Comparison of ENCODE assay signal across 1 cellular context in genomic region chr1:20134995-20135394, GRCh38.
TF ChIP-seq lines count a peak whose summit lies in the region.

No MANE protein-coding gene starts in this region.

TF ChIP-seq in HepG2, 621 proteins besides CTCF, POLR2A, EP300 and RAD21:
- TF ChIP-seq NCOA5 (CRISPR knock-in tag; IDR thresholded peaks at IDR 0.05): no peak
- TF ChIP-seq ZBTB38 (CRISPR knock-in tag; IDR thresholded peaks at IDR 0.05): no peak
- TF ChIP-seq, protein P1, sequence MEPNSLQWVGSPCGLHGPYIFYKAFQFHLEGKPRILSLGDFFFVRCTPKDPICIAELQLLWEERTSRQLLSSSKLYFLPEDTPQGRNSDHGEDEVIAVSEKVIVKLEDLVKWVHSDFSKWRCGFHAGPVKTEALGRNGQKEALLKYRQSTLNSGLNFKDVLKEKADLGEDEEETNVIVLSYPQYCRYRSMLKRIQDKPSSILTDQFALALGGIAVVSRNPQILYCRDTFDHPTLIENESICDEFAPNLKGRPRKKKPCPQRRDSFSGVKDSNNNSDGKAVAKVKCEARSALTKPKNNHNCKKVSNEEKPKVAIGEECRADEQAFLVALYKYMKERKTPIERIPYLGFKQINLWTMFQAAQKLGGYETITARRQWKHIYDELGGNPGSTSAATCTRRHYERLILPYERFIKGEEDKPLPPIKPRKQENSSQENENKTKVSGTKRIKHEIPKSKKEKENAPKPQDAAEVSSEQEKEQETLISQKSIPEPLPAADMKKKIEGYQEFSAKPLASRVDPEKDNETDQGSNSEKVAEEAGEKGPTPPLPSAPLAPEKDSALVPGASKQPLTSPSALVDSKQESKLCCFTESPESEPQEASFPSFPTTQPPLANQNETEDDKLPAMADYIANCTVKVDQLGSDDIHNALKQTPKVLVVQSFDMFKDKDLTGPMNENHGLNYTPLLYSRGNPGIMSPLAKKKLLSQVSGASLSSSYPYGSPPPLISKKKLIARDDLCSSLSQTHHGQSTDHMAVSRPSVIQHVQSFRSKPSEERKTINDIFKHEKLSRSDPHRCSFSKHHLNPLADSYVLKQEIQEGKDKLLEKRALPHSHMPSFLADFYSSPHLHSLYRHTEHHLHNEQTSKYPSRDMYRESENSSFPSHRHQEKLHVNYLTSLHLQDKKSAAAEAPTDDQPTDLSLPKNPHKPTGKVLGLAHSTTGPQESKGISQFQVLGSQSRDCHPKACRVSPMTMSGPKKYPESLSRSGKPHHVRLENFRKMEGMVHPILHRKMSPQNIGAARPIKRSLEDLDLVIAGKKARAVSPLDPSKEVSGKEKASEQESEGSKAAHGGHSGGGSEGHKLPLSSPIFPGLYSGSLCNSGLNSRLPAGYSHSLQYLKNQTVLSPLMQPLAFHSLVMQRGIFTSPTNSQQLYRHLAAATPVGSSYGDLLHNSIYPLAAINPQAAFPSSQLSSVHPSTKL (CRISPR knock-in tag; IDR thresholded peaks at IDR 0.05): no peak
- TF ChIP-seq, protein P2, sequence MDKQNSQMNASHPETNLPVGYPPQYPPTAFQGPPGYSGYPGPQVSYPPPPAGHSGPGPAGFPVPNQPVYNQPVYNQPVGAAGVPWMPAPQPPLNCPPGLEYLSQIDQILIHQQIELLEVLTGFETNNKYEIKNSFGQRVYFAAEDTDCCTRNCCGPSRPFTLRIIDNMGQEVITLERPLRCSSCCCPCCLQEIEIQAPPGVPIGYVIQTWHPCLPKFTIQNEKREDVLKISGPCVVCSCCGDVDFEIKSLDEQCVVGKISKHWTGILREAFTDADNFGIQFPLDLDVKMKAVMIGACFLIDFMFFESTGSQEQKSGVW (CRISPR knock-in tag; IDR thresholded peaks at IDR 0.05; ENCODE audit: borderline replicate concordance): no peak
- no peak for TF ChIP-seq NRL (CRISPR knock-in tag; IDR thresholded peaks at IDR 0.05; ENCODE audit: borderline replicate concordance)
- TF ChIP-seq, protein P3, sequence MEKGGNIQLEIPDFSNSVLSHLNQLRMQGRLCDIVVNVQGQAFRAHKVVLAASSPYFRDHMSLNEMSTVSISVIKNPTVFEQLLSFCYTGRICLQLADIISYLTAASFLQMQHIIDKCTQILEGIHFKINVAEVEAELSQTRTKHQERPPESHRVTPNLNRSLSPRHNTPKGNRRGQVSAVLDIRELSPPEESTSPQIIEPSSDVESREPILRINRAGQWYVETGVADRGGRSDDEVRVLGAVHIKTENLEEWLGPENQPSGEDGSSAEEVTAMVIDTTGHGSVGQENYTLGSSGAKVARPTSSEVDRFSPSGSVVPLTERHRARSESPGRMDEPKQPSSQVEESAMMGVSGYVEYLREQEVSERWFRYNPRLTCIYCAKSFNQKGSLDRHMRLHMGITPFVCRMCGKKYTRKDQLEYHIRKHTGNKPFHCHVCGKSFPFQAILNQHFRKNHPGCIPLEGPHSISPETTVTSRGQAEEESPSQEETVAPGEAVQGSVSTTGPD (CRISPR knock-in tag; IDR thresholded peaks at IDR 0.05): no peak
- TF ChIP-seq MAFF (IDR thresholded peaks at IDR 0.05; ENCODE audit: low read depth, low read length): peak; percentile 34; the same call in 1 of the 2 replicates
- no peak for TF ChIP-seq ZNF615 (CRISPR knock-in tag; IDR thresholded peaks at IDR 0.05; ENCODE audit: borderline replicate concordance)
- no peak for TF ChIP-seq ZNF766 (CRISPR knock-in tag; IDR thresholded peaks at IDR 0.05; ENCODE audit: borderline replicate concordance)
- no peak for TF ChIP-seq SMAD9 (CRISPR knock-in tag; IDR thresholded peaks at IDR 0.05)
- peak in 1 of 2 experiments; percentile 58; a peak in 2 of 4 replicates for TF ChIP-seq MAFK (conservative IDR thresholded peaks at IDR 0.05 in 1 of 2, IDR thresholded peaks at IDR 0.05 in 1 of 2; ENCODE audit: low read length in 2 of 2)
- no peak for TF ChIP-seq CHD4 (IDR thresholded peaks at IDR 0.05; ENCODE audit: borderline replicate concordance, low read length)
- no peak for TF ChIP-seq ZNF546 (CRISPR knock-in tag; conservative IDR thresholded peaks at IDR 0.05)
TF ChIP-seq in HepG2: peak in this region for 2.
